In the genomic region with DNA sequence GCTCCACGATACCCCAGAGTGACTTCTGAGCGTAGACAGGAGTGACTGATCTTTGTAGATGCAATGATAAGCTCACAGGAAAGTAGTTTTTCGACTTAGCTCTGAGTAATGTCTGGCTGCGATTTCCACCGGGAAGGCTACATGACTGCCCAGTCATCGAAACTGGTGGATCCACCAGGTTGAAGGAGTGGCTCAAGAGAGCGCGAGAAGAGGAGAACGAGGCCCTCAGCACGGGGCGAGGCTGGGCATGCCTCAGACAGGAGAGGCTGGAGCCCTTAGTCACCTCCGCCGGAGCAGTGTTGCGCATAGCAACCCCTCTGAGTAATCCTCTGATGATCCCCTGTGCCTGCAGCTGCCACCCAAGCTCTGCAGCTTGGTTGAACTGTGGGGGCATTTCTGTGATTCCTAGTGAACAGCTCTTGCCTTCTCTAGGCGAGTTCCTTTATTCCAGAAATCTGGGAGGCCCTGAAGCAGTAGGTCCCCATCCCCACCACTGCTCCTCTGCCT, we compare ENCODE assay signal across 8 cellular contexts. TPM values are rescaled to one million over a fixed set of nuclear protein-coding genes. Genes with fewer than 3 reads are reported as not detected.
DNase-seq lines count a peak whose midpoint lies in the region; ATAC-seq and TF ChIP-seq lines count a peak whose summit lies in the region.

No MANE protein-coding gene starts in this region.

- H3K4me1 Mint-ChIP-seq in MCF 10A (ENCODE audit: insufficient read depth, unreplicated experiment): peaks cover 51% of the 10 kb centered on the region
- peaks cover 23 to 44% (median 43%) of the 10 kb centered on the region in 3 donors for H3K4me1 Mint-ChIP-seq in naive B cell

- H3K9me3 ChIP-seq in uterus: no peaks in the 10 kb centered on the region

- H3K27me3 Mint-ChIP-seq in MCF 10A (ENCODE audit: insufficient read depth, unreplicated experiment): no peaks in the 10 kb centered on the region
- no peaks in the 10 kb centered on the region for H3K27me3 Mint-ChIP-seq in naive B cell

- CTCF ChIA-PET in MCF 10A (lab: Yijun Ruan, JAX): interaction anchor here (0.8 to 9.8 kb wide), 12 partner anchors 9 to 298 kb away, joined by 3 to 78 read pairs (median 4); partner anchors contain the start of genes CDK17 and CFAP54

- H3K4me1 ChIP-seq in uterus: peaks cover 0 to 6% of the 10 kb centered on the region in 2 donors

- no peak for TF ChIP-seq POLR2A in uterus (IDR thresholded peaks at IDR 0.05)

- H3K9me3 Mint-ChIP-seq in MCF 10A (ENCODE audit: unreplicated experiment) (no peaks in the 10 kb centered on the region), naive B cell (no peaks in the 10 kb centered on the region)

- ATAC-seq in naive B cell (ENCODE audit: low read depth in 2 of 2): no peak
- no peak for ATAC-seq in HG02981 (IDR thresholded peaks at IDR 0.05; ENCODE audit: unreplicated experiment)
- ATAC-seq in HG02610 (IDR thresholded peaks at IDR 0.05; ENCODE audit: unreplicated experiment): no peak
- ATAC-seq in HG02973 (IDR thresholded peaks at IDR 0.05; ENCODE audit: unreplicated experiment): no peak

- H3K27ac ChIP-seq in uterus: peak overlapping the region in 1 of 2 donors; percentile 30

- H3K36me3 ChIP-seq in uterus: no peaks in the 10 kb centered on the region

- H3K36me3 Mint-ChIP-seq in MCF 10A (ENCODE audit: insufficient read depth, unreplicated experiment) (peaks cover 66% of the 10 kb centered on the region), naive B cell (peaks cover 0 to 3% of the 10 kb centered on the region in 2 donors)

- peak overlapping the region; percentile 100 for H3K27ac Mint-ChIP-seq in MCF 10A (ENCODE audit: low read depth, unreplicated experiment)
- H3K27ac Mint-ChIP-seq in naive B cell: peak overlapping the region in 4 of 6 donors; percentile 17 to 91 (median 70)

- intact Hi-C loops in MCF 10A (cut with micrococcal nuclease) (loop anchor here (2.0 to 5.0 kb wide), 3 partner anchors 15 to 298 kb away; no protein-coding TSS in a partner anchor), uterus (cut with DNase I; ENCODE audit: low total_unique reads) (loop anchor here (10.0 kb wide), 1 partner anchor 155 kb away; no protein-coding TSS in a partner anchor)

- H3K27me3 ChIP-seq in uterus: no peaks in the 10 kb centered on the region

- POLR2A ChIA-PET in MCF 10A (lab: Yijun Ruan, JAX): interaction anchor here (0.6 to 12.3 kb wide), 21 partner anchors 9 to 269 kb away, joined by 3 to 171 read pairs (median 5); partner anchors contain the start of genes CDK17, CFAP54 and LTA4H

- no TSS peak for BruUV-seq in MCF 10A (replicated peaks; lab: Mats Ljungman, UMichigan)

- no peak overlapping the region for H3K4me3 ChIP-seq in uterus

- DNase-seq in DMS53 treated with DMSO at 0.1 percent for 48 hours (lab: John Stamatoyannopoulos, UW; ENCODE audit: unreplicated experiment): peak; percentile 97
- peak; percentile 43 to 64 for DNase-seq in NCI-H187 (lab: John Stamatoyannopoulos, UW)
- peak; percentile 99 for DNase-seq in MCF 10A (ENCODE audit: unreplicated experiment)
- no peak for DNase-seq in naive B cell
- DNase-seq in uterus: no peak

- TF ChIP-seq CTCF in MCF 10A (IDR thresholded peaks at IDR 0.05; ENCODE audit: unreplicated experiment): no peak
- TF ChIP-seq CTCF in uterus (IDR thresholded peaks at IDR 0.05): no peak

- peak overlapping the region; percentile 76 for H3K4me3 Mint-ChIP-seq in MCF 10A (ENCODE audit: unreplicated experiment)
- H3K4me3 Mint-ChIP-seq in naive B cell: no peak overlapping the region

RNA-seq across cellular contexts. Expression of gene ELK3, which starts 25.6 kb away (rescaled TPM):
- total RNA-seq in MCF 10A (2022) (50.1 and 53.2 TPM in 2 replicates), uterus (10 to 100 TPM; 36.8 to 81.1 (median 44.9) TPM)
- polyA plus RNA-seq in naive B cell (ENCODE audit: low read depth in 6 of 6): 10 to 100 TPM; 12.1 to 20.9 (median 14.8) TPM

Comparison
In these comparisons a context has a peak if more than half of its experiments do, and no peak if none do; other contexts are left out.
1. DNase-seq: peak in DMS53 treated with DMSO at 0.1 percent for 48 hours (single experiment), NCI-H187 (2 of 2) and MCF 10A (single experiment); none in naive B cell (single experiment) and uterus (0 of 2).